In genomic region chrX:153687121-153688039, GRCh38 we compare ENCODE assay signal across 8 cellular contexts. TPM values are rescaled to one million over a fixed set of nuclear protein-coding genes. Genes with fewer than 3 reads are reported as not detected.
DNase-seq lines count a peak whose midpoint lies in the region; ATAC-seq, FAIRE-seq and TF ChIP-seq lines count a peak whose summit lies in the region.

Gene SLC6A8 (plus strand): TSS chrX:153687926. CDS start chrX:153688575, 649 bp downstream.

- no peak within 1 kb of the TSS for H3K27ac ChIP-seq in H1 (ENCODE audit: low read depth, low read length)
- H3K27ac ChIP-seq in mesenchymal stem cell (ENCODE audit: low read length, poor library complexity, severe bottlenecking) = no peak within 1 kb of the TSS
- peak within 1 kb of the TSS; percentile 24 for H3K27ac ChIP-seq in stomach smooth muscle (ENCODE audit: low read length)

- no peak within 1 kb of the TSS for H2AFZ ChIP-seq in H1 (ENCODE audit: low read length)
- H2AFZ ChIP-seq in mesenchymal stem cell (ENCODE audit: low read depth, low read length) = no peak within 1 kb of the TSS

- peak; percentile 58 for ATAC-seq in activated CD4-positive, alpha-beta T cell treated with anti-CD3 and anti-CD28 coated beads for 36 hours
- ATAC-seq in GM19023 (IDR thresholded peaks at IDR 0.05; ENCODE audit: unreplicated experiment) = no peak

- no peaks in the 10 kb centered on the region for H3K9me3 Mint-ChIP-seq in activated CD4-positive, alpha-beta T cell treated with anti-CD3 and anti-CD28 coated beads for 36 hours (ENCODE audit: low read depth)

- peaks cover 0 to 21% (median 0%) of the 10 kb centered on the region in 4 experiments; a peak in 3 of 8 replicates for H3K36me3 ChIP-seq in H1 (ENCODE audit: control insufficient read depth in 2 of 4, insufficient read depth in 4 of 4, low read length in 3 of 4)
- peaks cover 0 to 5% of the 10 kb centered on the region in 2 experiments for H3K36me3 ChIP-seq in mesenchymal stem cell (ENCODE audit: control insufficient read depth in 1 of 2, insufficient read depth in 2 of 2, low read depth in 1 of 2, low read length in 2 of 2)
- no peaks in the 10 kb centered on the region for H3K36me3 ChIP-seq in stomach smooth muscle (ENCODE audit: control insufficient read depth in 2 of 2, insufficient read depth in 2 of 2, low read length in 2 of 2)

- H2BK12ac ChIP-seq in H1 (ENCODE audit: low read depth, low read length) = 0 out of 2 replicates have a peak within 1 kb of the TSS, but pooled peaks have one; percentile 50
- H2BK12ac ChIP-seq in mesenchymal stem cell (ENCODE audit: low read length in 2 of 2) = no peak within 1 kb of the TSS

- H3K36me3 Mint-ChIP-seq in activated CD4-positive, alpha-beta T cell treated with anti-CD3 and anti-CD28 coated beads for 36 hours (ENCODE audit: low read depth) = no peaks in the 10 kb centered on the region

- no peaks in the 10 kb centered on the region for H3K4me1 Mint-ChIP-seq in activated CD4-positive, alpha-beta T cell treated with anti-CD3 and anti-CD28 coated beads for 36 hours

- peak within 1 kb of the TSS; percentile 51 for H4K8ac ChIP-seq in H1 (ENCODE audit: extremely low read depth, insufficient read depth, low read length)
- H4K8ac ChIP-seq in mesenchymal stem cell (ENCODE audit: low read length) = no peak within 1 kb of the TSS

- peak in 2 of 3 experiments; percentile 30 to 33; a peak in 3 of 4 replicates for TF ChIP-seq CTCF in H1 (IDR thresholded peaks at IDR 0.05; ENCODE audit: control extremely low read depth in 1 of 3, insufficient read depth in 1 of 3, low read depth in 1 of 3, low read length in 3 of 3)

- H3K14ac ChIP-seq in H1 (ENCODE audit: insufficient read length) (no peak within 1 kb of the TSS), mesenchymal stem cell (ENCODE audit: low read length in 2 of 2) (no peak within 1 kb of the TSS)

- H3K27me3 Mint-ChIP-seq in activated CD4-positive, alpha-beta T cell treated with anti-CD3 and anti-CD28 coated beads for 36 hours = peaks cover 6% of the 10 kb centered on the region

- H3K4ac ChIP-seq in H1 (replicated peaks; ENCODE audit: insufficient read length, low read depth, low read length) (no peak within 1 kb of the TSS), mesenchymal stem cell (ENCODE audit: low read depth in 1 of 2, low read length in 2 of 2) (peak within 1 kb of the TSS in 1 of 2 experiments; percentile 61)

- FAIRE-seq in H1 (lab: Jason Lieb, UNC) = no peak

- H3K9ac ChIP-seq in H1 (replicated peaks in 1 of 4; ENCODE audit: extremely low read depth in 1 of 4, low read depth in 3 of 4, low read length in 3 of 4) (peak within 1 kb of the TSS; percentile 41 to 64 (median 54); a peak in 6 of 7 replicates), mesenchymal stem cell (ENCODE audit: low read length) (no peak within 1 kb of the TSS), stomach smooth muscle (ENCODE audit: low read length in 2 of 2) (peak within 1 kb of the TSS; percentile 36 to 51)

- no peak within 1 kb of the TSS for H3K56ac ChIP-seq in H1 (replicated peaks; ENCODE audit: insufficient read length, low read depth, low read length)

- H3K4me3 Mint-ChIP-seq in activated CD4-positive, alpha-beta T cell treated with anti-CD3 and anti-CD28 coated beads for 36 hours = peak within 1 kb of the TSS; percentile 68

- H3K27me3 ChIP-seq in H1 (replicated peaks in 1 of 4; ENCODE audit: control insufficient read depth in 3 of 4, extremely low read depth in 1 of 4, insufficient read depth in 3 of 4, low read length in 3 of 4) (no peaks in the 10 kb centered on the region), mesenchymal stem cell (ENCODE audit: control insufficient read depth in 1 of 2, insufficient read depth in 1 of 2, low read length in 2 of 2) (peaks cover 11 to 21% of the 10 kb centered on the region in 2 experiments), stomach smooth muscle (ENCODE audit: control insufficient read depth in 1 of 2, insufficient read depth in 2 of 2, low read length in 2 of 2) (peaks cover 0 to 2% of the 10 kb centered on the region in 2 donors)

- H3K79me1 ChIP-seq in H1 (ENCODE audit: low read depth, low read length) (no peaks in the 10 kb centered on the region; the same call in 1 of the 2 replicates), mesenchymal stem cell (replicated peaks; ENCODE audit: low read length, poor library complexity, severe bottlenecking) (no peaks in the 10 kb centered on the region)

- CTCF ChIA-PET in activated CD4-positive, alpha-beta T cell treated with anti-CD3 and anti-CD28 coated beads for 36 hours (lab: Charles Lee) = interaction anchor here (1.4 kb wide), 2 partner anchors 19 to 182 kb away, joined by 3 read pairs; no protein-coding TSS in a partner anchor
- CTCF ChIA-PET in H1 (lab: Charles Lee; ENCODE audit: partially characterized antibody) = interaction anchor here (0.7 to 2.1 kb wide), 9 partner anchors 8 to 147 kb away, joined by 3 to 10 read pairs (median 5); no protein-coding TSS in a partner anchor

- no peak within 1 kb of the TSS for H2BK15ac ChIP-seq in H1 (ENCODE audit: low read length)
- no peak within 1 kb of the TSS for H2BK15ac ChIP-seq in mesenchymal stem cell (ENCODE audit: low read depth, poor library complexity, severe bottlenecking)

- H2AK5ac ChIP-seq in H1 (ENCODE audit: low read depth, low read length) (no peak within 1 kb of the TSS), mesenchymal stem cell (ENCODE audit: low read length, severe bottlenecking) (no peak within 1 kb of the TSS)

- H3K4me3 ChIP-seq in H1 (ENCODE audit: extremely low read depth in 1 of 4, insufficient read depth in 2 of 4, low read depth in 3 of 4, low read length in 4 of 4) = peak within 1 kb of the TSS; percentile 47 to 58 (median 51)
- peak within 1 kb of the TSS in 1 of 2 experiments; percentile 64 for H3K4me3 ChIP-seq in mesenchymal stem cell (ENCODE audit: insufficient read depth in 1 of 2, low read depth in 1 of 2, low read length in 2 of 2)
- peak within 1 kb of the TSS; percentile 19 to 66 for H3K4me3 ChIP-seq in stomach smooth muscle (ENCODE audit: low read length in 2 of 2)

- TF ChIP-seq EP300 in H1 (IDR thresholded peaks at IDR 0.05; ENCODE audit: borderline replicate concordance in 1 of 2, low read depth in 2 of 2, low read length in 2 of 2) = no peak

- no peak within 1 kb of the TSS for H2BK5ac ChIP-seq in H1 (ENCODE audit: low read depth, low read length)
- H2BK5ac ChIP-seq in mesenchymal stem cell (ENCODE audit: low read depth, low read length, poor library complexity, severe bottlenecking) = no peak within 1 kb of the TSS

- 0% methylated on average over 2 of the region's 66 CpGs; no CpG with 5 or more reads in 1 of the 2 experiments for WGBS in H1 (ENCODE audit: extremely low coverage in 1 of 2, insufficient coverage in 1 of 2, insufficient read length in 1 of 2, insufficient replicate concordance in 2 of 2, low coverage in 1 of 2, low lambda C conversion rate in 2 of 2, missing lambda C conversion rate in 1 of 2), 2 experiments
- 3% methylated on average over 11 of the region's 66 CpGs for WGBS in mesenchymal stem cell

- intact Hi-C loops in activated CD4-positive, alpha-beta T cell treated with anti-CD3 and anti-CD28 coated beads for 36 hours (cut with DNase I, micrococcal nuclease) = no loop called here

- DNase-seq in NCI-H1694 treated with DMSO at 0.1 percent for 48 hours (lab: John Stamatoyannopoulos, UW) (peak; percentile 14), NCI-H1694 (lab: John Stamatoyannopoulos, UW) (no peak), NCI-H1436 treated with DMSO at 0.1 percent for 48 hours (lab: John Stamatoyannopoulos, UW) (peak; percentile 2), H1 (ENCODE audit: low read depth in 1 of 2, low spot score in 2 of 2) (peak in 1 of 2 experiments; percentile 69), mesenchymal stem cell (peak; percentile 56)
- DNase-seq in activated CD4-positive, alpha-beta T cell treated with anti-CD3 and anti-CD28 coated beads for 36 hours = peak; percentile 61

- H2BK120ac ChIP-seq in H1 (replicated peaks; ENCODE audit: low read depth, low read length) (no peak within 1 kb of the TSS), mesenchymal stem cell (ENCODE audit: low read depth, low read length) (no peak within 1 kb of the TSS)

- H3K9me3 ChIP-seq in H1 (ENCODE audit: insufficient read depth in 2 of 2, low read depth in 1 of 2, low read length in 1 of 2) (peaks cover 4 to 5% of the 10 kb centered on the region in 2 experiments; a peak in 2 of 4 replicates), mesenchymal stem cell (ENCODE audit: control insufficient read depth, low read length) (peaks cover 5% of the 10 kb centered on the region), stomach smooth muscle (ENCODE audit: control insufficient read depth in 2 of 2, low read length in 2 of 2) (no peaks in the 10 kb centered on the region)

- H3K23me2 ChIP-seq in H1 (ENCODE audit: low read depth, low read length) = no peaks in the 10 kb centered on the region

- no peak within 1 kb of the TSS; the same call in 1 of the 2 replicates for H3K18ac ChIP-seq in H1 (ENCODE audit: extremely low read depth, low read length)
- H3K18ac ChIP-seq in mesenchymal stem cell (ENCODE audit: low read depth in 1 of 2, low read length in 2 of 2) = peak within 1 kb of the TSS in 1 of 2 experiments; percentile 80

- H4K91ac ChIP-seq in H1 (replicated peaks; ENCODE audit: insufficient read length, low read length) (no peak within 1 kb of the TSS), mesenchymal stem cell (ENCODE audit: low read length) (no peak within 1 kb of the TSS)

- TF ChIP-seq POLR2A in H1 (IDR thresholded peaks at IDR 0.05; ENCODE audit: control extremely low read depth in 1 of 2, low read depth in 2 of 2, low read length in 2 of 2) = no peak; a peak in 1 of 3 replicates

- peak within 1 kb of the TSS; percentile 45 to 57 for H3K4me2 ChIP-seq in H1 (ENCODE audit: insufficient read depth in 1 of 2, low read depth in 2 of 2, low read length in 2 of 2)
- peak within 1 kb of the TSS; percentile 63 for H3K4me2 ChIP-seq in mesenchymal stem cell (ENCODE audit: low read length, poor library complexity, severe bottlenecking)

- H2BK20ac ChIP-seq in H1 (ENCODE audit: low read length) = no peak within 1 kb of the TSS

- POLR2A ChIA-PET in activated CD4-positive, alpha-beta T cell treated with anti-CD3 and anti-CD28 coated beads for 36 hours (lab: Charles Lee) = no interaction called here
- POLR2A ChIA-PET in H1 (lab: Charles Lee; ENCODE audit: partially characterized antibody) = interaction anchor here (1.0 to 2.3 kb wide), 7 partner anchors 11 to 110 kb away, joined by 3 to 11 read pairs (median 5); partner anchors contain the start of genes BCAP31 and PNCK

- H3K79me2 ChIP-seq in H1 (ENCODE audit: control insufficient read depth in 1 of 2, insufficient read depth in 2 of 2, low read length in 2 of 2) = peaks cover 0 to 13% of the 10 kb centered on the region in 2 experiments; a peak in 3 of 4 replicates

- peaks cover 2 to 3% of the 10 kb centered on the region in 2 experiments for H4K20me1 ChIP-seq in H1 (replicated peaks in 1 of 2; ENCODE audit: control insufficient read depth in 1 of 2, insufficient read depth in 2 of 2, low read length in 2 of 2)

- TF ChIP-seq RAD21 in H1 (IDR thresholded peaks at IDR 0.05 in 1 of 2, conservative IDR thresholded peaks at IDR 0.05 in 1 of 2; ENCODE audit: low read depth in 2 of 2, low read length in 2 of 2) = peak; percentile 19 to 44; a peak in 3 of 4 replicates

- no peak within 1 kb of the TSS for H3K27ac Mint-ChIP-seq in activated CD4-positive, alpha-beta T cell treated with anti-CD3 and anti-CD28 coated beads for 36 hours

- no peak within 1 kb of the TSS for H4K5ac ChIP-seq in H1 (ENCODE audit: insufficient read length, low read depth, low read length)

- H3K23ac ChIP-seq in H1 (ENCODE audit: insufficient read length) (no peak within 1 kb of the TSS), mesenchymal stem cell (ENCODE audit: low read length in 2 of 2) (no peak within 1 kb of the TSS)

- H3K4me1 ChIP-seq in H1 (replicated peaks in 1 of 4; ENCODE audit: control insufficient read depth in 3 of 4, insufficient read depth in 4 of 4, low read length in 3 of 4) (peaks cover 0 to 27% (median 11%) of the 10 kb centered on the region in 4 experiments; a peak in 6 of 7 replicates), mesenchymal stem cell (ENCODE audit: control insufficient read depth, insufficient read depth, low read depth, low read length) (peaks cover 16% of the 10 kb centered on the region), stomach smooth muscle (ENCODE audit: control insufficient read depth, insufficient read depth, low read length) (peaks cover 19% of the 10 kb centered on the region)

RNA-seq across cellular contexts. Expression of gene SLC6A8, which starts in this region (rescaled TPM):
- under 1 TPM; 0.39 to 0.58 TPM for total RNA-seq in activated CD4-positive, alpha-beta T cell treated with anti-CD3 and anti-CD28 coated beads for 36 hours
- total RNA-seq in H1 (2021; fragmentation: NEBNext Ultra II Directional; extraction: Animal tissue kit (Norgen Biotek cat#: 25700)) = 94.7 and 98.5 TPM in 2 replicates
- 87.7 and 132 TPM in 2 replicates for polyA plus RNA-seq in H1 (2011; rRNA removed)
- polyA plus RNA-seq in H1 (2011; cell fraction: cytosol; rRNA removed) = 71.7 TPM
- 267 TPM for polyA plus RNA-seq in H1 (2011; cell fraction: nucleus; rRNA removed)
- 96.7 to 155 TPM (median 133 TPM) in 4 replicates for polyA plus RNA-seq in H1 (2012, experiment 1 of 2)
- polyA plus RNA-seq in H1 (2012, experiment 2 of 2) = 109 TPM
- 57.5 TPM for polyA plus RNA-seq in H1 (2013, experiment 1 of 2)
- 58.8 TPM for polyA plus RNA-seq in H1 (2013, experiment 2 of 2)
- 66.1 and 98.8 TPM in 2 replicates for polyA minus RNA-seq in H1 (2011; rRNA and poly(A)+ RNA removed)
- 84.7 TPM for polyA minus RNA-seq in H1 (2011; cell fraction: cytosol; rRNA and poly(A)+ RNA removed)
- polyA minus RNA-seq in H1 (2011; cell fraction: nucleus; rRNA and poly(A)+ RNA removed) = 67.3 TPM
- 26.1 TPM for polyA plus RNA-seq in mesenchymal stem cell (2013, experiment 1 of 2)
- 26.0 TPM for polyA plus RNA-seq in mesenchymal stem cell (2013, experiment 2 of 2)

Comparison
In these comparisons a context has a peak if more than half of its experiments do, and no peak if none do; other contexts are left out.
1. RNA of gene SLC6A8 (total RNA-seq): 94.7 to 98.5 TPM in H1; 0.39 to 0.58 TPM in activated CD4-positive, alpha-beta T cell treated with anti-CD3 and anti-CD28 coated beads for 36 hours; every median in the first group is over 10 times any median in the second.
2. Peak in DNase-seq and ATAC-seq in activated CD4-positive, alpha-beta T cell treated with anti-CD3 and anti-CD28 coated beads for 36 hours; RNA of the gene not detected or under 1 TPM.